In the genomic region with DNA sequence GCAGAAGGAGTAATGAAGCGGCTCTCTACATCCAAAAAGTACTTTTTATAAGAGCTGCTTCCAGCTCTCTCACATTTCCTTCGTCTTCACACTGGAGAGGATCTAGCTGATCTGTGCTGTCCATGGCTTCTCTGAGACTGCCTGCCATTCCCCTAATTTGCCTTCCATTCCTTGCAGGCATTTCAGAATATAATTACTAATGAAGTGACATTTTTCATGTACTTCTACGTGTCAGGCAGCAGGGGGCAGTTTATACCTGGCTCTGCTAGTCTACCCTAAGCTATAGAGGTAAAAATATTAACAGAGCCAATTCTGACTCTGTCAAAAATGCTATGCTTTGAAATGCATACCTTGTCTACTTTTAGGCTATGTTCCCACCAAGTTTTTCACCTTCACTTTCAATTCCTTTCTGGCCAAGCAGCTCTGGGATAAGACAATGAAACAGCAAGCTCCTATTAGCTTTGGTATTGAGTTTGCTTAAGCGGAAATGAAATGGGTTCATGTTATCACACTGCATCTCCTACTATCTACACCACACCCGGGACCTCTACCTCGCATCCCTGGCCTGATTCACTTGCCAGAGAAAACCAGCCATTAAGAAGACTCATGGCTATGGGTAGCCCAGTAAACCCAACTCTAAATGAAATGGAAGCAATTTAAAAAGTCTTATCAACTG, we compare ENCODE assay signal across 8 cellular contexts.
DNase-seq lines count a peak whose midpoint lies in the region; ATAC-seq and TF ChIP-seq lines count a peak whose summit lies in the region.

No MANE protein-coding gene starts in this region.

- TF ChIP-seq CTCF in AG09309 (IDR thresholded peaks at IDR 0.05; ENCODE audit: control insufficient read depth, insufficient read depth, low read depth, low read length, missing control alignments), result peak; percentile 69
- TF ChIP-seq CTCF in GM12872 (IDR thresholded peaks at IDR 0.05; ENCODE audit: insufficient read depth, low read depth, low read length), result peak; percentile 65

- peak; percentile 69 for ATAC-seq in HG02642 (IDR thresholded peaks at IDR 0.05; ENCODE audit: poor library complexity, unreplicated experiment)
- no peak for ATAC-seq in stimulated activated naive CD8-positive, alpha-beta T cell treated with anti-CD3 and anti-CD28 coated beads, Interleukin-15, Interleukin-2, amounts not matched to agents 100 U/mL and 50 U/mL, for 24 hours

- no peak overlapping the region for H3K4me3 ChIP-seq in AG09309 (ENCODE audit: control insufficient read depth, low read depth, low read length)

- DNase-seq in AG09309 (ENCODE audit: low read depth) (peak; percentile 20), NCI-H146 treated with DMSO at 0.1 percent for 48 hours (lab: John Stamatoyannopoulos, UW; ENCODE audit: unreplicated experiment) (peak; percentile 50), amniotic epithelial cell (ENCODE audit: low read depth) (peak; percentile 49), hepatic stellate cell (ENCODE audit: low spot score) (peak; percentile 53), mesenteric fat pad (ENCODE audit: low spot score) (no peak)
- peak; percentile 12 for DNase-seq in stimulated activated naive CD8-positive, alpha-beta T cell treated with anti-CD3 and anti-CD28 coated beads, Interleukin-15, Interleukin-2, amounts not matched to agents 100 U/mL and 50 U/mL, for 24 hours
